9 cellular contexts compared by ENCODE assay signal in the genomic region with DNA sequence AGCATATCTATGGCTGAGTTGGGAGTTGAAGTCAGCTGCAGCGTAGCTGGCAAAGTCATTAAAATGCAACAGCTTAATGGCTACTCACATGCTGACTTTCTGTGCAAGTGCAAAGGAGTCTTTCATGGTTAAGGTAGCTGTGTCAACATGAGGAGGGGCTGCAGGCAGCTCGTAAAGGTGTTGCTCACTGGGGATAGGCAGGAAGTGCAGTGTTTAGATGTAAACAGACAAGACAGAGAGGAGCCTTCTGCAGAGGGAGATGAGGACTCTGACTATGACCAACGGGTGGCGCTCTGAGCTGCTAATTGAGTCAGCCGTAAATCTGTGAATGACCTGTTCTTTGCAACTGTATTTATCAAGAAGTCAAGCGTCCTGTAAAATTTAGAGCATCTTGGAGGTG. TPM values are rescaled to one million over a fixed set of nuclear protein-coding genes. Genes with fewer than 3 reads are reported as not detected.
DNase-seq lines count a peak whose midpoint lies in the region; ATAC-seq and TF ChIP-seq lines count a peak whose summit lies in the region.
"Had no signal": no experiment of that assay in that cellular context is flagged by ENCODE, and none has a peak within 500 bp of the region (broad histone marks: within the 10 kb centered on the region; RNA-seq: fewer than 3 reads in every experiment).

No MANE protein-coding gene starts in this region.

- H3K4me1 Mint-ChIP-seq in progenitor cell of endocrine pancreas (ENCODE audit: low read depth) = peaks cover 22% of the 10 kb centered on the region
- no peaks in the 10 kb centered on the region for H3K4me1 Mint-ChIP-seq in activated CD8-positive, alpha-beta memory T cell treated with anti-CD3 and anti-CD28 coated beads, Interleukin-2, amount 10 ng/mL, durations not matched to agents 7 days and 5 days

- H3K27ac Mint-ChIP-seq in progenitor cell of endocrine pancreas = no peak overlapping the region
- no peak overlapping the region for H3K27ac Mint-ChIP-seq in activated CD8-positive, alpha-beta memory T cell treated with anti-CD3 and anti-CD28 coated beads, Interleukin-2, amount 10 ng/mL, durations not matched to agents 7 days and 5 days
- H3K27ac Mint-ChIP-seq: T-helper 1 cell treated with Interleukin-12 subunit alpha and Interleukin-12 subunit beta and Interleukin-4 antibody, amounts not matched to agents 30 μg/mL and 1 μg/mL, for 36 hours had no signal

- CTCF ChIA-PET in activated CD8-positive, alpha-beta memory T cell treated with anti-CD3 and anti-CD28 coated beads, Interleukin-2, amount 10 ng/mL, durations not matched to agents 7 days and 5 days (lab: Charles Lee) = no interaction called here

- ATAC-seq in activated CD8-positive, alpha-beta memory T cell treated with anti-CD3 and anti-CD28 coated beads, Interleukin-2, amount 10 ng/mL, durations not matched to agents 7 days and 5 days = no peak
- no peak for ATAC-seq in sciatic nerve

- intact Hi-C loops in sciatic nerve (cut with DNase I) = no loop called here

- DNase-seq in NCI-H1436 (lab: John Stamatoyannopoulos, UW) (peak; percentile 35), NCI-H1436 treated with DMSO at 0.1 percent for 48 hours (lab: John Stamatoyannopoulos, UW) (no peak), NB4 (ENCODE audit: low read depth) (peak; percentile 18), choroid plexus epithelial cell (ENCODE audit: low read depth) (peak; percentile 84), progenitor cell of endocrine pancreas (ENCODE audit: low spot score, unreplicated experiment) (no peak), sciatic nerve (ENCODE audit: low spot score) (no peak), cortex of kidney (lab: John Stamatoyannopoulos, UW) (no peak)
- no peak for DNase-seq in activated CD8-positive, alpha-beta memory T cell treated with anti-CD3 and anti-CD28 coated beads, Interleukin-2, amount 10 ng/mL, durations not matched to agents 7 days and 5 days

- no peaks in the 10 kb centered on the region for H3K27me3 Mint-ChIP-seq in progenitor cell of endocrine pancreas
- H3K27me3 Mint-ChIP-seq in activated CD8-positive, alpha-beta memory T cell treated with anti-CD3 and anti-CD28 coated beads, Interleukin-2, amount 10 ng/mL, durations not matched to agents 7 days and 5 days = peaks cover 9% of the 10 kb centered on the region

- TF ChIP-seq CTCF in NB4 (IDR thresholded peaks at IDR 0.05; ENCODE audit: low read depth, low read length) = no peak
- peak; percentile 78 for TF ChIP-seq CTCF in choroid plexus epithelial cell (conservative IDR thresholded peaks at IDR 0.05; ENCODE audit: low read depth, low read length)
- TF ChIP-seq CTCF in progenitor cell of endocrine pancreas (IDR thresholded peaks at IDR 0.05; ENCODE audit: unreplicated experiment) = peak; percentile 58

- H3K4me3 ChIP-seq in NB4 (ENCODE audit: low read depth, low read length) (no peak overlapping the region), choroid plexus epithelial cell (ENCODE audit: low read depth, low read length) (no peak overlapping the region)

- H3K9me3 Mint-ChIP-seq in progenitor cell of endocrine pancreas (ENCODE audit: low read depth) = peaks cover 7% of the 10 kb centered on the region
- no peaks in the 10 kb centered on the region for H3K9me3 Mint-ChIP-seq in activated CD8-positive, alpha-beta memory T cell treated with anti-CD3 and anti-CD28 coated beads, Interleukin-2, amount 10 ng/mL, durations not matched to agents 7 days and 5 days (ENCODE audit: low read depth)
- H3K9me3 Mint-ChIP-seq: T-helper 1 cell treated with Interleukin-12 subunit alpha and Interleukin-12 subunit beta and Interleukin-4 antibody, amounts not matched to agents 30 μg/mL and 1 μg/mL, for 36 hours had no signal

- peaks cover 2% of the 10 kb centered on the region for H3K36me3 Mint-ChIP-seq in progenitor cell of endocrine pancreas (ENCODE audit: insufficient read depth)
- H3K36me3 Mint-ChIP-seq in activated CD8-positive, alpha-beta memory T cell treated with anti-CD3 and anti-CD28 coated beads, Interleukin-2, amount 10 ng/mL, durations not matched to agents 7 days and 5 days = no peaks in the 10 kb centered on the region

- H3K4me3 Mint-ChIP-seq in progenitor cell of endocrine pancreas (ENCODE audit: low read depth) = no peak overlapping the region
- H3K4me3 Mint-ChIP-seq in activated CD8-positive, alpha-beta memory T cell treated with anti-CD3 and anti-CD28 coated beads, Interleukin-2, amount 10 ng/mL, durations not matched to agents 7 days and 5 days = no peak overlapping the region
- H3K4me3 Mint-ChIP-seq: T-helper 1 cell treated with Interleukin-12 subunit alpha and Interleukin-12 subunit beta and Interleukin-4 antibody, amounts not matched to agents 30 μg/mL and 1 μg/mL, for 36 hours had no signal

- TF ChIP-seq POLR2A in NB4 (IDR thresholded peaks at IDR 0.05; ENCODE audit: extremely low read depth, insufficient read length) = no peak

RNA-seq across cellular contexts. Expression of a gene that starts 22.3 kb away (rescaled TPM):
- total RNA-seq in progenitor cell of endocrine pancreas = 0.11 and 0.17 TPM in 2 replicates
- total RNA-seq in activated CD8-positive, alpha-beta memory T cell treated with anti-CD3 and anti-CD28 coated beads, Interleukin-2, amount 10 ng/mL, durations not matched to agents 7 days and 5 days = not detected
- 71.1 TPM for total RNA-seq in sciatic nerve

Comparison
In these comparisons a context has a peak if more than half of its experiments do, and no peak if none do; other contexts are left out.
1. DNase-seq: peak in NCI-H1436 (single experiment), NB4 (single experiment) and choroid plexus epithelial cell (single experiment); none in NCI-H1436 treated with DMSO at 0.1 percent for 48 hours (single experiment), progenitor cell of endocrine pancreas (single experiment), activated CD8-positive, alpha-beta memory T cell treated with anti-CD3 and anti-CD28 coated beads, Interleukin-2, amount 10 ng/mL, durations not matched to agents 7 days and 5 days (single experiment), sciatic nerve (single experiment) and cortex of kidney (single experiment).
2. RNA of a gene that starts 22.3 kb away (total RNA-seq): 71.1 TPM in sciatic nerve (single experiment); 0.11 to 0.17 TPM in progenitor cell of endocrine pancreas and not detected in activated CD8-positive, alpha-beta memory T cell treated with anti-CD3 and anti-CD28 coated beads, Interleukin-2, amount 10 ng/mL, durations not matched to agents 7 days and 5 days; every median in the first group is over 10 times any median in the second.